Comparison of ENCODE assay signal across 1 cellular context in genomic region chr1:156284112-156284511, GRCh38.
TF ChIP-seq lines count a peak whose summit lies in the region.

Gene TMEM79 (plus strand): TSS chr1:156284325. CDS start chr1:156285227, 902 bp downstream.

TF ChIP-seq in GM12878, 131 proteins besides CTCF, POLR2A, EP300 and RAD21 (continued from another document):
- TF ChIP-seq ZNF384 (IDR thresholded peaks at IDR 0.05; ENCODE audit: borderline replicate concordance, low read depth, low read length): no peak
- no peak for TF ChIP-seq IRF3 (IDR thresholded peaks at IDR 0.05)
- TF ChIP-seq CREM (IDR thresholded peaks at IDR 0.05; ENCODE audit: low read depth): no peak
- TF ChIP-seq EGR1 (IDR thresholded peaks at IDR 0.05; ENCODE audit: borderline replicate concordance in 1 of 2, low read depth in 2 of 2, low read length in 2 of 2): no peak
- TF ChIP-seq ATF2 (IDR thresholded peaks at IDR 0.05; ENCODE audit: low read length): no peak
- TF ChIP-seq ZNF592 (IDR thresholded peaks at IDR 0.05): no peak
- no peak for TF ChIP-seq RBBP5 (conservative IDR thresholded peaks at IDR 0.05)
- no peak for TF ChIP-seq POLR2AphosphoS5 (IDR thresholded peaks at IDR 0.05; ENCODE audit: low read length)
- TF ChIP-seq CBFB (IDR thresholded peaks at IDR 0.05; ENCODE audit: low read depth): no peak
